In genomic region chr18:58768293-58768974, GRCh38 we compare ENCODE assay signal across 8 cellular contexts.
DNase-seq lines count a peak whose midpoint lies in the region; ATAC-seq and TF ChIP-seq lines count a peak whose summit lies in the region.

No MANE protein-coding gene starts in this region.

- DNase-seq in BE2C, result peak; percentile 71
- DNase-seq in NCI-H526 treated with DMSO at 0.1 percent for 48 hours (lab: John Stamatoyannopoulos, UW), result peak; percentile 34
- DNase-seq in activated CD8-positive, alpha-beta T cell treated with anti-CD3 and anti-CD28 coated beads, Interleukin-2, amount 10 ng/mL, durations not matched to agents 7 days and 5 days, result peak; percentile 77
- DNase-seq in effector CD8-positive, alpha-beta T cell (lab: John Stamatoyannopoulos, UW), result peak; percentile 25
- DNase-seq in mesenchymal stem cell, result peak; percentile 60
- peak; percentile 24 to 26 for DNase-seq in stimulated activated CD8-positive, alpha-beta memory T cell treated with anti-CD3 and anti-CD28 coated beads, Interleukin-15, amount 100 ng/mL, for 4 hours (ENCODE audit: low read depth in 2 of 2)

- H3K27me3 Mint-ChIP-seq in activated CD8-positive, alpha-beta T cell treated with anti-CD3 and anti-CD28 coated beads, Interleukin-2, amount 10 ng/mL, durations not matched to agents 7 days and 5 days (ENCODE audit: low read depth), result peaks cover 44% of the 10 kb centered on the region

- H3K4me1 Mint-ChIP-seq in activated CD8-positive, alpha-beta T cell treated with anti-CD3 and anti-CD28 coated beads, Interleukin-2, amount 10 ng/mL, durations not matched to agents 7 days and 5 days (ENCODE audit: low read depth), result peaks cover 13% of the 10 kb centered on the region

- no peak overlapping the region for H3K4me3 Mint-ChIP-seq in activated CD8-positive, alpha-beta T cell treated with anti-CD3 and anti-CD28 coated beads, Interleukin-2, amount 10 ng/mL, durations not matched to agents 7 days and 5 days

- H3K14ac ChIP-seq in mesenchymal stem cell (ENCODE audit: low read length in 2 of 2), result no peak overlapping the region

- H2BK120ac ChIP-seq in mesenchymal stem cell (ENCODE audit: low read depth, low read length), result no peak overlapping the region

- no peak overlapping the region for H3K9ac ChIP-seq in mesenchymal stem cell (ENCODE audit: low read length)

- H3K23ac ChIP-seq in mesenchymal stem cell (ENCODE audit: low read length in 2 of 2), result no peak overlapping the region

- peak overlapping the region; percentile 29 for H4K91ac ChIP-seq in mesenchymal stem cell (ENCODE audit: low read length)

- H2AFZ ChIP-seq in mesenchymal stem cell (ENCODE audit: low read depth, low read length), result peak overlapping the region; percentile 68

- H3K27ac ChIP-seq in mesenchymal stem cell (ENCODE audit: low read length, poor library complexity, severe bottlenecking), result no peak overlapping the region

- no peak overlapping the region for H2AK5ac ChIP-seq in mesenchymal stem cell (ENCODE audit: low read length, severe bottlenecking)

- H3K4ac ChIP-seq in mesenchymal stem cell (ENCODE audit: low read depth in 1 of 2, low read length in 2 of 2), result no peak overlapping the region

- H3K27ac Mint-ChIP-seq in activated CD8-positive, alpha-beta T cell treated with anti-CD3 and anti-CD28 coated beads, Interleukin-2, amount 10 ng/mL, durations not matched to agents 7 days and 5 days, result no peak overlapping the region

- H3K9me3 Mint-ChIP-seq in activated CD8-positive, alpha-beta T cell treated with anti-CD3 and anti-CD28 coated beads, Interleukin-2, amount 10 ng/mL, durations not matched to agents 7 days and 5 days (ENCODE audit: insufficient read depth), result no peaks in the 10 kb centered on the region

- no peaks in the 10 kb centered on the region for H3K36me3 Mint-ChIP-seq in activated CD8-positive, alpha-beta T cell treated with anti-CD3 and anti-CD28 coated beads, Interleukin-2, amount 10 ng/mL, durations not matched to agents 7 days and 5 days (ENCODE audit: low read depth)

- H3K36me3 ChIP-seq in BE2C, result no peaks in the 10 kb centered on the region
- no peaks in the 10 kb centered on the region for H3K36me3 ChIP-seq in mesenchymal stem cell (ENCODE audit: control insufficient read depth in 1 of 2, insufficient read depth in 2 of 2, low read depth in 1 of 2, low read length in 2 of 2)

- 14% methylated on average over 40 of the region's 40 CpGs for WGBS in mesenchymal stem cell

- POLR2A ChIA-PET in activated CD8-positive, alpha-beta T cell treated with anti-CD3 and anti-CD28 coated beads, Interleukin-2, amount 10 ng/mL, durations not matched to agents 7 days and 5 days (lab: Charles Lee), result no interaction called here

- peak overlapping the region; percentile 9 for H4K8ac ChIP-seq in mesenchymal stem cell (ENCODE audit: low read length)

- H3K27me3 ChIP-seq in BE2C, result no peaks in the 10 kb centered on the region
- peaks cover 31 to 73% of the 10 kb centered on the region in 2 experiments for H3K27me3 ChIP-seq in mesenchymal stem cell (ENCODE audit: control insufficient read depth in 1 of 2, insufficient read depth in 1 of 2, low read length in 2 of 2)

- ATAC-seq in GM19324 (IDR thresholded peaks at IDR 0.05; ENCODE audit: low FRiP score, unreplicated experiment), result peak; percentile 82
- ATAC-seq in HG03432 (IDR thresholded peaks at IDR 0.05; ENCODE audit: unreplicated experiment), result peak; percentile 90
- ATAC-seq in activated CD8-positive, alpha-beta T cell treated with anti-CD3 and anti-CD28 coated beads, Interleukin-2, amount 10 ng/mL, durations not matched to agents 7 days and 5 days, result peak; percentile 96

- no peak overlapping the region for H2BK15ac ChIP-seq in mesenchymal stem cell (ENCODE audit: low read depth, poor library complexity, severe bottlenecking)

- no peak overlapping the region for H3K18ac ChIP-seq in mesenchymal stem cell (ENCODE audit: low read depth in 1 of 2, low read length in 2 of 2)

- TF ChIP-seq CTCF in BE2C (IDR thresholded peaks at IDR 0.05; ENCODE audit: low read depth, low read length), result peak; percentile 63

- peak overlapping the region; percentile 96 for H3K4me2 ChIP-seq in mesenchymal stem cell (ENCODE audit: low read length, poor library complexity, severe bottlenecking)

- no peak overlapping the region for H2BK5ac ChIP-seq in mesenchymal stem cell (ENCODE audit: low read depth, low read length, poor library complexity, severe bottlenecking)

- H3K79me1 ChIP-seq in mesenchymal stem cell (replicated peaks; ENCODE audit: low read length, poor library complexity, severe bottlenecking), result no peaks in the 10 kb centered on the region

- no peak overlapping the region for H2BK12ac ChIP-seq in mesenchymal stem cell (ENCODE audit: low read length in 2 of 2)

- H3K4me1 ChIP-seq in BE2C (no peaks in the 10 kb centered on the region), mesenchymal stem cell (ENCODE audit: control insufficient read depth, insufficient read depth, low read depth, low read length) (peaks cover 9% of the 10 kb centered on the region)

- peak overlapping the region; percentile 38 for H3K4me3 ChIP-seq in BE2C (ENCODE audit: low read depth, low read length)
- H3K4me3 ChIP-seq in mesenchymal stem cell (ENCODE audit: insufficient read depth in 1 of 2, low read depth in 1 of 2, low read length in 2 of 2), result peak overlapping the region; percentile 48 to 62

- H3K9me3 ChIP-seq in BE2C (no peaks in the 10 kb centered on the region), mesenchymal stem cell (ENCODE audit: control insufficient read depth, low read length) (no peaks in the 10 kb centered on the region)

- CTCF ChIA-PET in activated CD8-positive, alpha-beta T cell treated with anti-CD3 and anti-CD28 coated beads, Interleukin-2, amount 10 ng/mL, durations not matched to agents 7 days and 5 days (lab: Charles Lee), result interaction anchor here (0.7 to 13.2 kb wide), 27 partner anchors 9 to 635 kb away, joined by 3 to 415 read pairs (median 4); no protein-coding TSS in a partner anchor

Comparison
In these comparisons a context has a peak if more than half of its experiments do, and no peak if none do; other contexts are left out.
1. DNase-seq: peak in every context shown above with its lines; median percentile 77 in activated CD8-positive, alpha-beta T cell treated with anti-CD3 and anti-CD28 coated beads, Interleukin-2, amount 10 ng/mL, durations not matched to agents 7 days and 5 days; 71 in BE2C; 60 in mesenchymal stem cell; 34 in NCI-H526 treated with DMSO at 0.1 percent for 48 hours; 25 in effector CD8-positive, alpha-beta T cell; 25 in stimulated activated CD8-positive, alpha-beta memory T cell treated with anti-CD3 and anti-CD28 coated beads, Interleukin-15, amount 100 ng/mL, for 4 hours.